In the genomic region with DNA sequence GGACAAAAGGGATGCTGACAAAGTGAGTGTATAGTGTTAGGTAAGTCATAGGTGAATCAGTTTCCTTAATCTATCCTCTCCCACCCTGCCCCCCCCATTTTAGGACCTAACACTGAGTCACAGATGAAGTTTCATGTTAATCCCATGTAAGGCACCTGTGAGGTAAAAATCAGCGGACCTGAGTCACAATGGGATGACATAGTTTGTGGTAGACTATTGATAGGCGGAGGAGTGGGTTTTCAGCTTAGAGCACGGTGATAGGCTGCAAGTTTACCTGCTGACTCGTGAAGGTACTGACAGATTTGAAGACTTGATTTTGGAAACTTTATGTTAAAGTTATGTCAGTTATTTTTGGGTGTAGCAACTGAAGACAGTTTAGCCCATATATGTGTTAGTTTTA, we compare ENCODE assay signal across 8 cellular contexts. TPM values are rescaled to one million over a fixed set of nuclear protein-coding genes. Genes with fewer than 3 reads are reported as not detected.
A peak's percentile ranks its signal among the peaks of the same experiment; 100 is the strongest.
DNase-seq lines count a peak whose midpoint lies in the region; ATAC-seq and TF ChIP-seq lines count a peak whose summit lies in the region.

No MANE protein-coding gene starts in this region.

- intact Hi-C loops in heart left ventricle (cut with DNase I) (loop anchor here in 7 of 10 donors (5.0 to 10.0 kb wide), 4 partner anchors 66 to 74 kb away; a partner anchor contains a TSS), cardiac septum (cut with DNase I) (loop anchor here (10.0 kb wide), 1 partner anchor 271 kb away; a partner anchor contains a TSS), lower leg skin (cut with DNase I; ENCODE audit: low total_unique reads) (no loop called here)

- H3K9me3 ChIP-seq in heart left ventricle = no peaks in the 10 kb centered on the region
- no peaks in the 10 kb centered on the region for H3K9me3 ChIP-seq in iPS-20b (ENCODE audit: insufficient read depth, low read depth, low read length)

- H3K27me3 ChIP-seq in heart left ventricle = no peaks in the 10 kb centered on the region
- no peaks in the 10 kb centered on the region for H3K27me3 ChIP-seq in iPS-20b (ENCODE audit: insufficient read depth, low read length)

- TF ChIP-seq POLR2A in heart left ventricle (IDR thresholded peaks at IDR 0.05) (no peak), lower leg skin (IDR thresholded peaks at IDR 0.05) (no peak)

- DNase-seq in heart left ventricle (no peak), cardiac septum (ENCODE audit: low spot score) (no peak), NCI-H226 (peak; percentile 19), lower leg skin (ENCODE audit: low spot score in 2 of 2) (no peak)
- peak; percentile 37 for DNase-seq in activated gamma-delta T cell treated with anti-CD3 and anti-CD28 coated beads, Interleukin-2, amount 50 U/mL, for 16 hours (ENCODE audit: low read depth)
- peak; percentile 38 for DNase-seq in stimulated activated CD4-positive, alpha-beta T cell treated with anti-CD3 and anti-CD28 coated beads, Interleukin-4, amount 100 ng/mL, for 1 hour

- peak overlapping the region; percentile 72 to 88 (median 82) for H3K4me3 ChIP-seq in heart left ventricle
- H3K4me3 ChIP-seq in iPS-20b (ENCODE audit: low read length) = peak overlapping the region; percentile 87
- no peak overlapping the region for H3K4me3 ChIP-seq in lower leg skin (ENCODE audit: low read depth, poor library complexity, severe bottlenecking)

- TF ChIP-seq CTCF in heart left ventricle (IDR thresholded peaks at IDR 0.05) = no peak
- no peak for TF ChIP-seq CTCF in lower leg skin (IDR thresholded peaks at IDR 0.05)

- 24 to 40% (median 32%) methylated on average over 4 of the region's 4 CpGs for WGBS in heart left ventricle, 4 donors
- 14 to 19% methylated on average over 4 of the region's 4 CpGs for WGBS in lower leg skin, 2 donors

- ATAC-seq in heart left ventricle (no peak), GM19397 (IDR thresholded peaks at IDR 0.05; ENCODE audit: unreplicated experiment) (no peak)

- H3K9ac ChIP-seq in iPS-20b (ENCODE audit: low read depth, low read length) = peak overlapping the region; percentile 93; the same call in 1 of the 2 replicates

- H3K36me3 ChIP-seq in heart left ventricle = peaks cover 0 to 48% (median 27%) of the 10 kb centered on the region in 9 donors
- peaks cover 30% of the 10 kb centered on the region for H3K36me3 ChIP-seq in iPS-20b (ENCODE audit: insufficient read depth, low read depth, low read length)

- peak overlapping the region in 8 of 12 donors; percentile 98 to 100 (median 99) for H3K27ac ChIP-seq in heart left ventricle
- H3K27ac ChIP-seq in iPS-20b (ENCODE audit: low read length) = no peak overlapping the region

- H3K4me1 ChIP-seq in heart left ventricle (peaks cover 0 to 67% (median 42%) of the 10 kb centered on the region in 12 donors), iPS-20b (ENCODE audit: insufficient read depth, low read length) (peaks cover 4% of the 10 kb centered on the region; the same call in 1 of the 2 replicates)

RNA-seq across cellular contexts. Expression of a gene that starts 1.7 kb away (rescaled TPM):
- total RNA-seq in heart left ventricle (10 to 100 TPM; 25.4 to 68.2 (median 47.4) TPM), cardiac septum (34.4 TPM), lower leg skin (10 to 100 TPM; 35.7 to 53.7 (median 48.8) TPM)
- polyA plus RNA-seq in heart left ventricle = 10 to 100 TPM; 16.0 to 22.0 TPM

RNA-seq across cellular contexts. Expression of a gene that starts 6.1 kb away (rescaled TPM):
- 10 to 100 TPM; 40.1 to 73.2 (median 56.7) TPM for total RNA-seq in heart left ventricle
- polyA plus RNA-seq in heart left ventricle = 10 to 100 TPM; 12.7 to 22.2 TPM
- total RNA-seq in cardiac septum = 45.5 TPM
- total RNA-seq in lower leg skin = 100 to 1,000 TPM in 1 of 4 donors, 10 to 100 TPM in 3; 81.5 to 108 (median 91.3) TPM

Comparison
In these comparisons a context has a peak if more than half of its experiments do, and no peak if none do; other contexts are left out.
1. DNase-seq: peak in NCI-H226 (single experiment), activated gamma-delta T cell treated with anti-CD3 and anti-CD28 coated beads, Interleukin-2, amount 50 U/mL, for 16 hours (single experiment) and stimulated activated CD4-positive, alpha-beta T cell treated with anti-CD3 and anti-CD28 coated beads, Interleukin-4, amount 100 ng/mL, for 1 hour (single experiment); none in heart left ventricle (0 of 5), cardiac septum (single experiment) and lower leg skin (0 of 2).